18 cellular contexts compared by ENCODE assay signal in the genomic region with DNA sequence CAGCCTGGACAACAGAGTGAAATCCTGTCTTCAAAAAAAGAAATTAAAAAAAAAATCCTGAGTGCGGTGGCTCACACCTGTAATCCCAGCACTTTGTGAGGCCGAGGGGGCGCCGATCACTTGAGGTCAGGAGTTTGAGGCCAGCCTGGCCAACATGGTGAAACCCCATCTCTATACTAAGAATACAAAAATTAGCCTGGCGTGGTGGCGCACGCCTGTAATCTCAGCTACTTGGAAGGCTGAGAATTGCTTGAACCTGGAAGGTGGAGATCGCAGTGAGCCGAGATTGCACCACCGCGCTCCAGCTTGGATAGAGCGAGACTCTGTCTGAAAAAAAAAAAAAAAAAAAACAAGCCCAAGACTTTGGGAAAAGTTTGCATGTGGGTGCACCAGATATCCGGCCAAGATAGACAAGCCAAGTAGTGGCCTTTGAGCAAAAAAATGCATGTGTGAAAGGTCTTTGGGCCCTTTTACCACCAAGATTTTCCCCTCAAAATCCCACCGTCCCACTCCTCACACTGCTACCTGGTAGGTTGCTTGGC. TPM values are rescaled to one million over a fixed set of nuclear protein-coding genes. Genes with fewer than 3 reads are reported as not detected.
DNase-seq lines count a peak whose midpoint lies in the region; ATAC-seq and TF ChIP-seq lines count a peak whose summit lies in the region.
"Had no signal": no experiment of that assay in that cellular context is flagged by ENCODE, and none has a peak within 500 bp of the region (broad histone marks: within the 10 kb centered on the region; RNA-seq: fewer than 3 reads in every experiment).

No MANE protein-coding gene starts in this region.

- H3K4me1 Mint-ChIP-seq in CD8-positive, alpha-beta T cell (ENCODE audit: low read depth) = peaks cover 58% of the 10 kb centered on the region

- no peak overlapping the region for H3K18ac ChIP-seq in trophoblast cell (ENCODE audit: low read length)

- no peak for DNase-seq in CD8-positive, alpha-beta T cell
- DNase-seq in RWPE1 (ENCODE audit: low spot score) (no peak), esophagus squamous epithelium (lab: John Stamatoyannopoulos, UW) (no peak), trophoblast cell (peak; percentile 53 to 66), GF-D8 (lab: John Stamatoyannopoulos, UW) (no peak), substantia nigra (lab: John Stamatoyannopoulos, UW) (no peak)
- DNase-seq: Caco-2, MM.1S, NCI-H1105 treated with DMSO at 0.1 percent for 48 hours, NCI-H187 treated with DMSO at 0.1 percent for 48 hours, NCI-H2171, NCI-H774, Right ventricle myocardium superior, SK-N-SH had no signal

- no peak overlapping the region for H4K12ac ChIP-seq in trophoblast cell (ENCODE audit: low read depth, low read length)

- H3K27me3 ChIP-seq in CD8-positive, alpha-beta T cell (ENCODE audit: insufficient read depth, low read length) = no peaks in the 10 kb centered on the region
- H3K27me3 ChIP-seq in esophagus squamous epithelium = no peaks in the 10 kb centered on the region
- H3K27me3 ChIP-seq in trophoblast cell (ENCODE audit: insufficient read depth, low read length) = no peaks in the 10 kb centered on the region
- H3K27me3 ChIP-seq: BLaER1 had no signal

- H3K14ac ChIP-seq in trophoblast cell (ENCODE audit: low read length) = no peak overlapping the region

- H2BK5ac ChIP-seq in trophoblast cell (ENCODE audit: low read depth, low read length, poor library complexity) = no peak overlapping the region

- H2BK12ac ChIP-seq in trophoblast cell (ENCODE audit: low read length) = no peak overlapping the region

- no peak overlapping the region for H2AFZ ChIP-seq in trophoblast cell (ENCODE audit: insufficient read depth, low read length, poor library complexity)

- H4K91ac ChIP-seq in trophoblast cell (ENCODE audit: low read depth, low read length) = no peak overlapping the region

- H3K9ac ChIP-seq in trophoblast cell (ENCODE audit: low read length) = no peak overlapping the region
- H3K9ac ChIP-seq: BLaER1, KMS-11, SK-N-SH had no signal

- H3K79me2 ChIP-seq in trophoblast cell (ENCODE audit: control insufficient read depth, insufficient read depth, low read length, poor library complexity) = peaks cover 13% of the 10 kb centered on the region

- H3K36me3 ChIP-seq in CD8-positive, alpha-beta T cell (ENCODE audit: insufficient read depth, low read length) = peaks cover 36% of the 10 kb centered on the region
- H3K36me3 ChIP-seq in esophagus squamous epithelium = peaks cover 21 to 40% (median 24%) of the 10 kb centered on the region in 3 donors
- H3K36me3 ChIP-seq in trophoblast cell (ENCODE audit: control insufficient read depth in 1 of 2, insufficient read depth in 2 of 2, low read length in 2 of 2) = peaks cover 25 to 28% of the 10 kb centered on the region in 2 experiments

- peaks cover 48% of the 10 kb centered on the region for H3K4me1 ChIP-seq in CD8-positive, alpha-beta T cell (ENCODE audit: insufficient read depth, low read length)
- H3K4me1 ChIP-seq in esophagus squamous epithelium (peaks cover 18 to 92% (median 56%) of the 10 kb centered on the region in 3 donors), trophoblast cell (ENCODE audit: control insufficient read depth in 1 of 2, insufficient read depth in 2 of 2, low read length in 2 of 2) (peaks cover 10 to 13% of the 10 kb centered on the region in 2 experiments)

- no peak overlapping the region for H3K4ac ChIP-seq in trophoblast cell (ENCODE audit: low read depth, low read length)

- no peak for ATAC-seq in CD8-positive, alpha-beta T cell
- no peak for ATAC-seq in HG03354 (IDR thresholded peaks at IDR 0.05; ENCODE audit: poor library complexity, severe bottlenecking, unreplicated experiment)
- ATAC-seq: GM12878 had no signal

- WGBS in esophagus squamous epithelium, 2 donors = 85 to 90% methylated on average over 10 to 14 of the region's 14 CpGs
- WGBS in trophoblast cell (ENCODE audit: extremely low coverage, insufficient coverage, insufficient read length) = no CpG with 5 or more reads among the region's 14 CpGs

- H2AK5ac ChIP-seq in trophoblast cell (ENCODE audit: low read length) = no peak overlapping the region

- H3K4me3 Mint-ChIP-seq in CD8-positive, alpha-beta T cell = no peak overlapping the region

- POLR2A ChIA-PET in CD8-positive, alpha-beta T cell (lab: Charles Lee) = interaction anchor here (0.7 to 1.1 kb wide), 3 partner anchors 13 to 92 kb away, joined by 3 read pairs; no protein-coding TSS in a partner anchor
- POLR2A ChIA-PET in RWPE1 (lab: Yijun Ruan, JAX; ENCODE audit: low non-redundant PET) = interaction anchor here (0.6 kb wide), 1 partner anchor 59 kb away, joined by 3 read pairs; no protein-coding TSS in a partner anchor

- H3K36me3 Mint-ChIP-seq in CD8-positive, alpha-beta T cell = peaks cover 43% of the 10 kb centered on the region

- no peaks in the 10 kb centered on the region for H3K27me3 Mint-ChIP-seq in CD8-positive, alpha-beta T cell (ENCODE audit: low read depth)

- TF ChIP-seq CTCF in CD8-positive, alpha-beta T cell (IDR thresholded peaks at IDR 0.05) = no peak
- TF ChIP-seq CTCF in RWPE1 (conservative IDR thresholded peaks at IDR 0.05; ENCODE audit: low read depth) (no peak), esophagus squamous epithelium (IDR thresholded peaks at IDR 0.05) (no peak)

- H3K9me3 Mint-ChIP-seq in CD8-positive, alpha-beta T cell = no peaks in the 10 kb centered on the region

- H2BK120ac ChIP-seq in trophoblast cell (ENCODE audit: insufficient read depth, low read length, poor library complexity) = no peak overlapping the region

- H3K27ac Mint-ChIP-seq in CD8-positive, alpha-beta T cell = peak overlapping the region; percentile 41

- no peak overlapping the region for H3K4me3 ChIP-seq in CD8-positive, alpha-beta T cell (ENCODE audit: low read depth, low read length)
- H3K4me3 ChIP-seq in esophagus squamous epithelium (no peak overlapping the region), trophoblast cell (ENCODE audit: low read depth, low read length) (no peak overlapping the region)
- H3K4me3 ChIP-seq: BLaER1, GM12878 had no signal

- TF ChIP-seq POLR2A in esophagus squamous epithelium (IDR thresholded peaks at IDR 0.05) = no peak

- H3K23ac ChIP-seq in trophoblast cell (ENCODE audit: low read length) = no peak overlapping the region

- H3K27ac ChIP-seq in CD8-positive, alpha-beta T cell (ENCODE audit: low read depth, low read length) = no peak overlapping the region
- peak overlapping the region; percentile 100 for H3K27ac ChIP-seq in RWPE1
- H3K27ac ChIP-seq in esophagus squamous epithelium = peak overlapping the region; percentile 36 to 100 (median 100)
- H3K27ac ChIP-seq in trophoblast cell (ENCODE audit: low read depth, low read length) = no peak overlapping the region
- H3K27ac ChIP-seq in substantia nigra (ENCODE audit: low read depth, low read length, poor library complexity, severe bottlenecking) = no peak overlapping the region
- H3K27ac ChIP-seq: BLaER1, KMS-11 had no signal

- peaks cover 2% of the 10 kb centered on the region for H3K79me1 ChIP-seq in trophoblast cell (ENCODE audit: low read length)

- no peak overlapping the region for H4K8ac ChIP-seq in trophoblast cell (ENCODE audit: low read depth, low read length)

- intact Hi-C loops in CD8-positive, alpha-beta T cell (cut with DNase I, micrococcal nuclease) = loop anchor here in 1 of 2 experiments (1.0 kb wide), 1 partner anchor 12 kb away; no protein-coding TSS in a partner anchor
- intact Hi-C loops in esophagus squamous epithelium (cut with DNase I) = no loop called here

- CTCF ChIA-PET in CD8-positive, alpha-beta T cell (lab: Charles Lee) = interaction anchor here (3.8 kb wide), 1 partner anchor 44 kb away, joined by 14 read pairs; no protein-coding TSS in a partner anchor
- CTCF ChIA-PET in RWPE1 (lab: Yijun Ruan, JAX) = interaction anchor here (0.5 to 0.6 kb wide), 3 partner anchors 56 to 162 kb away, joined by 3 to 6 read pairs (median 4); no protein-coding TSS in a partner anchor

- H3K4me2 ChIP-seq in trophoblast cell (ENCODE audit: low read length) = no peak overlapping the region
- H3K4me2 ChIP-seq: BLaER1, KMS-11, SK-N-SH had no signal

- H3K9me3 ChIP-seq in CD8-positive, alpha-beta T cell (ENCODE audit: low read length) = no peaks in the 10 kb centered on the region
- H3K9me3 ChIP-seq in esophagus squamous epithelium = no peaks in the 10 kb centered on the region
- no peaks in the 10 kb centered on the region for H3K9me3 ChIP-seq in trophoblast cell (ENCODE audit: insufficient read depth, low read depth, low read length)
- H3K9me3 ChIP-seq: BLaER1, Caco-2, SK-N-SH had no signal

RNA-seq across cellular contexts. Expression of a gene that starts 5.7 kb away (rescaled TPM):
- total RNA-seq in CD8-positive, alpha-beta T cell = 100 to 1,000 TPM; 963 to 995 TPM
- 100 to 1,000 TPM; 182 to 294 (median 224) TPM for total RNA-seq in esophagus squamous epithelium
- 61.8 and 62.4 TPM in 2 replicates for polyA plus RNA-seq in trophoblast cell (2013)

RNA-seq across cellular contexts. Expression of a gene that starts 16.6 kb away (rescaled TPM):
- total RNA-seq in CD8-positive, alpha-beta T cell = 10 to 100 TPM; 15.6 to 16.0 TPM
- total RNA-seq in esophagus squamous epithelium = 100 to 1,000 TPM; 147 to 432 (median 243) TPM
- polyA plus RNA-seq in trophoblast cell (2013) = 67.2 and 69.0 TPM in 2 replicates

RNA-seq across cellular contexts. Expression of a gene that starts 16.9 kb away (rescaled TPM):
- 100 to 1,000 TPM; 300 to 325 TPM for total RNA-seq in CD8-positive, alpha-beta T cell
- total RNA-seq in esophagus squamous epithelium = 100 to 1,000 TPM; 130 to 290 (median 190) TPM
- 261 and 265 TPM in 2 replicates for polyA plus RNA-seq in trophoblast cell (2013)

RNA-seq across cellular contexts. Expression of a gene that starts 37.3 kb away (rescaled TPM):
- under 1 TPM in 1 of 2 experiments, not detected in 1; 0.22 TPM for total RNA-seq in CD8-positive, alpha-beta T cell
- 1 to 10 TPM in 1 of 4 donors, under 1 TPM in 2, not detected in 1; 0.31 to 1.3 (median 0.38) TPM for total RNA-seq in esophagus squamous epithelium
- 0.05 TPM in 1 of 2 replicates, not detected in the other for polyA plus RNA-seq in trophoblast cell (2013)
- total RNA-seq: GM12878, Right ventricle myocardium superior had no signal
- polyA plus RNA-seq: GM12878 had no signal

RNA-seq across cellular contexts. Expression of a gene that starts 59.4 kb away (rescaled TPM):
- total RNA-seq in CD8-positive, alpha-beta T cell = 10 to 100 TPM; 27.8 to 34.3 TPM
- 100 to 1,000 TPM; 262 to 379 (median 295) TPM for total RNA-seq in esophagus squamous epithelium
- polyA plus RNA-seq in trophoblast cell (2013) = 157 and 159 TPM in 2 replicates

Comparison
In these comparisons a context has a peak if more than half of its experiments do, and no peak if none do; other contexts are left out.
1. DNase-seq: peak in trophoblast cell (2 of 2); none in CD8-positive, alpha-beta T cell (0 of 7), RWPE1 (single experiment), esophagus squamous epithelium (single experiment), GF-D8 (single experiment) and substantia nigra (0 of 49).
2. H3K27ac ChIP-seq: peak in RWPE1 (single experiment) and esophagus squamous epithelium (4 of 4); none in CD8-positive, alpha-beta T cell (single experiment), trophoblast cell (single experiment) and substantia nigra (single experiment).
3. RNA of a gene that starts 16.6 kb away (total RNA-seq): 147 to 432 TPM in esophagus squamous epithelium; 15.6 to 16.0 TPM in CD8-positive, alpha-beta T cell; every median in the first group is over 4 times any median in the second.